In genomic region chr4:51842554-51843308, GRCh38 we compare ENCODE assay signal across 8 cellular contexts. TPM values are rescaled to one million over a fixed set of nuclear protein-coding genes. Genes with fewer than 3 reads are reported as not detected.
DNase-seq lines count a peak whose midpoint lies in the region; ATAC-seq and TF ChIP-seq lines count a peak whose summit lies in the region.

DCUN1D4 (plus strand) TSS chr4:51843153; CDS start chr4:51843243, 90 bp downstream.

- H3K4me1 ChIP-seq in breast epithelium (no peaks in the 10 kb centered on the region), iPS-18a (ENCODE audit: control insufficient read depth, low read depth, low read length) (peaks cover 14% of the 10 kb centered on the region), skeletal muscle satellite cell (ENCODE audit: control insufficient read depth, insufficient read depth, low read length) (peaks cover 32% of the 10 kb centered on the region)

- peak within 1 kb of the TSS; percentile 78 for H3K27ac ChIP-seq in AG04450 (ENCODE audit: low read depth, low read length)
- peak within 1 kb of the TSS; percentile 80 for H3K27ac ChIP-seq in VCaP
- peak within 1 kb of the TSS; percentile 93 to 98 for H3K27ac ChIP-seq in breast epithelium
- no peak within 1 kb of the TSS for H3K27ac ChIP-seq in iPS-18a (ENCODE audit: low read length)

- peak; percentile 99 for DNase-seq in AG04450 (ENCODE audit: low read depth, low spot score)
- peak; percentile 98 for DNase-seq in NCI-H2196 treated with DMSO at 0.1 percent for 48 hours (lab: John Stamatoyannopoulos, UW; ENCODE audit: unreplicated experiment)
- peak; percentile 99 to 100 for DNase-seq in breast epithelium (ENCODE audit: low spot score in 2 of 2)

- H3K4me3 ChIP-seq in AG04450 (ENCODE audit: low read depth, low read length) (peak within 1 kb of the TSS; percentile 82), breast epithelium (peak within 1 kb of the TSS; percentile 82 to 95 (median 93)), iPS-18a (ENCODE audit: low read length) (peak within 1 kb of the TSS; percentile 79), skeletal muscle satellite cell (ENCODE audit: low read length) (peak within 1 kb of the TSS; percentile 89)

- intact Hi-C loops in breast epithelium (cut with DNase I; ENCODE audit: low total_unique reads): no loop called here

- ATAC-seq in GM18870 (IDR thresholded peaks at IDR 0.05; ENCODE audit: unreplicated experiment) (peak; percentile 94), HG03135 (IDR thresholded peaks at IDR 0.05; ENCODE audit: unreplicated experiment) (peak; percentile 95)

- no peak for TF ChIP-seq POLR2A in breast epithelium (IDR thresholded peaks at IDR 0.05)

- peak within 1 kb of the TSS; percentile 84 for H3K9ac ChIP-seq in iPS-18a (ENCODE audit: low read length)
- H3K9ac ChIP-seq in skeletal muscle satellite cell (ENCODE audit: low read depth, low read length): peak within 1 kb of the TSS; percentile 81

- H3K36me3 ChIP-seq in breast epithelium: no peaks in the 10 kb centered on the region
- no peaks in the 10 kb centered on the region for H3K36me3 ChIP-seq in iPS-18a (ENCODE audit: control insufficient read depth, low read depth, low read length)
- H3K36me3 ChIP-seq in skeletal muscle satellite cell (ENCODE audit: insufficient read depth, low read length): peaks cover 4% of the 10 kb centered on the region

- H3K9me3 ChIP-seq in AG04450 (ENCODE audit: control insufficient read depth, insufficient read depth, low read length) (no peaks in the 10 kb centered on the region), breast epithelium (no peaks in the 10 kb centered on the region), iPS-18a (ENCODE audit: control insufficient read depth, low read depth, low read length) (no peaks in the 10 kb centered on the region), skeletal muscle satellite cell (replicated peaks; ENCODE audit: low read length) (no peaks in the 10 kb centered on the region)

- CTCF ChIA-PET in AG04450 (lab: Charles Lee): interaction anchor here (0.7 to 1.9 kb wide), 3 partner anchors 10 to 52 kb away, joined by 4 to 15 read pairs (median 5); no protein-coding TSS in a partner anchor

- H3K27me3 ChIP-seq in AG04450 (ENCODE audit: control insufficient read depth, insufficient read depth, low read length) (no peaks in the 10 kb centered on the region), breast epithelium (no peaks in the 10 kb centered on the region), iPS-18a (ENCODE audit: control insufficient read depth, insufficient read depth, low read length) (peaks cover 22% of the 10 kb centered on the region), skeletal muscle satellite cell (ENCODE audit: control insufficient read depth, insufficient read depth, low read length) (no peaks in the 10 kb centered on the region)

- POLR2A ChIA-PET in AG04450 (lab: Yijun Ruan, JAX): interaction anchor here (0.5 to 1.3 kb wide), 2 partner anchors 195 to 456 kb away, joined by 3 to 5 read pairs; partner anchors contain the start of gene SGCB

- TF ChIP-seq CTCF in AG04450 (IDR thresholded peaks at IDR 0.05; ENCODE audit: low read depth, low read length): peak; percentile 41
- TF ChIP-seq CTCF in VCaP (conservative IDR thresholded peaks at IDR 0.05): peak; percentile 24
- TF ChIP-seq CTCF in breast epithelium (IDR thresholded peaks at IDR 0.05): peak; percentile 22 to 31 (median 24)

- peak within 1 kb of the TSS; percentile 94 for H3K4me2 ChIP-seq in skeletal muscle satellite cell (ENCODE audit: low read length)

RNA-seq across cellular contexts. Expression of gene DCUN1D4, which starts in this region (rescaled TPM):
- polyA plus RNA-seq in AG04450 (2011; rRNA removed): 55.7 and 67.2 TPM in 2 replicates
- polyA minus RNA-seq in AG04450 (2011; rRNA and poly(A)+ RNA removed): 61.2 and 102 TPM in 2 replicates
- 10 to 100 TPM; 47.2 to 68.8 (median 57.4) TPM for total RNA-seq in breast epithelium
- 28.2 and 33.0 TPM in 2 replicates for total RNA-seq in skeletal muscle satellite cell (2012; rRNA removed)
